11 cellular contexts compared by ENCODE assay signal in the genomic region with DNA sequence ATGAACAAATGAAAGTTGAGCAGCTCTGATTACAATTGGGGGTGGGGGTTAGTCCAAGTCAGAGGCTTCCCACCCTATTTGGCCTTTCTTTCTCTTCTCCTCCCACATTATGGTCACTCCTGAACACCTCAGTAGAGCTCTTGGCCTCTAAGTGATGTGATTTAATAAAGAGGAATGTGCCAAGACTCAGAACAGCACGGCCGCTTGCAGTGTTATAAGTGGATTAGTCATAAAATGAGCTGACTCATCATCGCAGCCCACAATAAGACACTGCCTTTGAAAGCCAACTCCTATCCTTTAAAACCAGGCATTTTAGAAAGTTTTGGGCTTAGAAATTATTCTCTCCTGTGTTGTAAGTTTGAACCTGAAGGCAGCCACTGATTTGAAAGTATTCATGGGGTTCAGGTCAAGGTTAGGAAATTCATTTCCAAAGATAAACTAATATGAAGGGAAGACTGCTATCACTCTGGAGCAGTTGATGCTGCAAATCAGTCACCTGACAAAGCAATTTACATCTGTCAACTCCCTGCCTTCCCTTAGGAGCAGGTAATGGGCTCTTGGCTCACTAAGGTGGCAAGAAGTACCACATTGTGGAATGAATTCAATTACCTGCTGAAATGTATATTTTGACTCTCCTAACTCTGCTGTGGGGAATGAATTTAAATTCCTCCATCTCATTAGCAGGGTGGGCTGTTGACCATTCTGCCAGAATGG.
DNase-seq lines count a peak whose midpoint lies in the region; ATAC-seq and TF ChIP-seq lines count a peak whose summit lies in the region.
"Had no signal": no experiment of that assay in that cellular context is flagged by ENCODE, and none has a peak within 500 bp of the region (broad histone marks: within the 10 kb centered on the region; RNA-seq: fewer than 3 reads in every experiment).

No MANE protein-coding gene starts in this region.

- DNase-seq in EH (ENCODE audit: low read depth) (peak; percentile 55), NCI-H524 treated with DMSO at 0.1 percent for 48 hours (lab: John Stamatoyannopoulos, UW) (peak; percentile 6), non-pigmented ciliary epithelial cell (ENCODE audit: low read depth) (peak; percentile 88), GM19238 (ENCODE audit: insufficient read length, low spot score) (no peak), tibial artery (no peak)
- DNase-seq: activated CD4-positive, alpha-beta memory T cell treated with anti-CD3 and anti-CD28 coated beads for 36 hours; cortex of kidney; NCI-H1092 had no signal

- H3K4me1 ChIP-seq in tibial artery: peaks cover 0 to 12% (median 6%) of the 10 kb centered on the region in 4 donors

- no peak overlapping the region for H3K27ac ChIP-seq in tibial artery

- H3K27me3 ChIP-seq in tibial artery: no peaks in the 10 kb centered on the region

- no peak for TF ChIP-seq CTCF in tibial artery (IDR thresholded peaks at IDR 0.05)

- ATAC-seq in esophagus mucosa: peak; percentile 97
- no peak for ATAC-seq in HG02678 (IDR thresholded peaks at IDR 0.05; ENCODE audit: unreplicated experiment)
- no peak for ATAC-seq in HG02870 (IDR thresholded peaks at IDR 0.05; ENCODE audit: unreplicated experiment)

- intact Hi-C loops in tibial artery (cut with DNase I; ENCODE audit: low total_unique reads): no loop called here

- H3K9me3 ChIP-seq in tibial artery: no peaks in the 10 kb centered on the region

- H3K4me3 ChIP-seq in tibial artery: no peak overlapping the region

- H3K36me3 ChIP-seq in tibial artery: no peaks in the 10 kb centered on the region

Comparison
In these comparisons a context has a peak if more than half of its experiments do, and no peak if none do; other contexts are left out.
1. DNase-seq: peak in EH (single experiment), NCI-H524 treated with DMSO at 0.1 percent for 48 hours (single experiment) and non-pigmented ciliary epithelial cell (single experiment); none in GM19238 (single experiment) and tibial artery (0 of 2).